ENCODE assay signal across 20 cellular contexts in genomic region chr7:101999420-101999819, GRCh38.
DNase-seq lines count a peak whose midpoint lies in the region; ATAC-seq lines count a peak whose summit lies in the region.
"Had no signal": no experiment of that assay in that cellular context is flagged by ENCODE, and none has a peak within 500 bp of the region (broad histone marks: within the 10 kb centered on the region; RNA-seq: fewer than 3 reads in every experiment).

No MANE protein-coding gene starts in this region.

- H2BK12ac ChIP-seq in neuronal stem cell (ENCODE audit: low read length) = no peak overlapping the region

- H3K36me3 ChIP-seq in BLaER1 treated with 17β-estradiol and CSF1 and Interleukin-3, amounts not matched to agents 10 nM and 100 nM = no peaks in the 10 kb centered on the region
- H3K36me3 ChIP-seq in neuronal stem cell (replicated peaks in 1 of 2; ENCODE audit: control insufficient read depth in 2 of 2, insufficient read depth in 2 of 2, low read length in 2 of 2) = peaks cover 0 to 2% of the 10 kb centered on the region in 2 donors
- H3K36me3 ChIP-seq: SJSA1 had no signal

- H3K27me3 ChIP-seq in BLaER1 treated with 17β-estradiol and CSF1 and Interleukin-3, amounts not matched to agents 10 nM and 100 nM = no peaks in the 10 kb centered on the region
- no peaks in the 10 kb centered on the region for H3K27me3 ChIP-seq in neuronal stem cell (ENCODE audit: control insufficient read depth in 3 of 3, insufficient read depth in 3 of 3, low read depth in 1 of 3, low read length in 3 of 3)
- H3K27me3 ChIP-seq: SJSA1 had no signal

- H4K8ac ChIP-seq in neuronal stem cell (ENCODE audit: low read depth, low read length) = no peak overlapping the region

- peak overlapping the region in 5 of 11 experiments; percentile 68 to 86 (median 73); a peak in 8 of 22 replicates for H3K27ac ChIP-seq in BLaER1 treated with 17β-estradiol and CSF1 and Interleukin-3, amounts not matched to agents 10 nM and 100 nM
- H3K27ac ChIP-seq in neuronal stem cell (replicated peaks; ENCODE audit: low read length) (no peak overlapping the region), substantia nigra (ENCODE audit: low read depth, low read length, poor library complexity, severe bottlenecking) (no peak overlapping the region)
- H3K27ac ChIP-seq: SJSA1 had no signal

- H3K27me3 Mint-ChIP-seq in activated CD8-positive, alpha-beta T cell treated with anti-CD3 and anti-CD28 coated beads, Interleukin-2, amount 10 ng/mL, durations not matched to agents 7 days and 5 days (ENCODE audit: low read depth) = no peaks in the 10 kb centered on the region

- H2BK120ac ChIP-seq in neuronal stem cell (ENCODE audit: low read depth, low read length) = no peak overlapping the region

- peak; percentile 19 for DNase-seq in NCI-H2227 (lab: John Stamatoyannopoulos, UW; ENCODE audit: unreplicated experiment)
- peak; percentile 70 for DNase-seq in islet precursor cell
- DNase-seq in neuronal stem cell (ENCODE audit: low spot score) = no peak
- no peak for DNase-seq in substantia nigra (lab: John Stamatoyannopoulos, UW)
- DNase-seq in putamen (ENCODE audit: low spot score) = no peak
- no peak for DNase-seq in activated CD8-positive, alpha-beta T cell treated with anti-CD3 and anti-CD28 coated beads, Interleukin-2, amount 10 ng/mL, durations not matched to agents 7 days and 5 days
- DNase-seq: AML-193, HFFc6, KG1, NCI-H1105, NCI-H146, NCI-H2029, NCI-H524 treated with DMSO at 0.1 percent for 48 hours, NCI-H82, OCI-M1 had no signal

- no peak overlapping the region for H3K27ac Mint-ChIP-seq in activated CD8-positive, alpha-beta T cell treated with anti-CD3 and anti-CD28 coated beads, Interleukin-2, amount 10 ng/mL, durations not matched to agents 7 days and 5 days
- H3K27ac Mint-ChIP-seq: HFFc6 had no signal

- no peak overlapping the region for H2BK5ac ChIP-seq in neuronal stem cell (ENCODE audit: low read length)

- H3K14ac ChIP-seq in neuronal stem cell (ENCODE audit: low read length) = no peak overlapping the region

- CTCF ChIA-PET in activated CD8-positive, alpha-beta T cell treated with anti-CD3 and anti-CD28 coated beads, Interleukin-2, amount 10 ng/mL, durations not matched to agents 7 days and 5 days (lab: Charles Lee) = no interaction called here

- no peak overlapping the region for H2AFZ ChIP-seq in neuronal stem cell (ENCODE audit: low read length)

- H3K23ac ChIP-seq in neuronal stem cell (ENCODE audit: low read depth, low read length, poor library complexity) = no peak overlapping the region

- no peak overlapping the region for H3K4me3 Mint-ChIP-seq in activated CD8-positive, alpha-beta T cell treated with anti-CD3 and anti-CD28 coated beads, Interleukin-2, amount 10 ng/mL, durations not matched to agents 7 days and 5 days
- H3K4me3 Mint-ChIP-seq: CD14-positive monocyte, HFFc6 had no signal

- POLR2A ChIA-PET in activated CD8-positive, alpha-beta T cell treated with anti-CD3 and anti-CD28 coated beads, Interleukin-2, amount 10 ng/mL, durations not matched to agents 7 days and 5 days (lab: Charles Lee) = no interaction called here

- ATAC-seq in HG03280 (IDR thresholded peaks at IDR 0.05; ENCODE audit: unreplicated experiment) = no peak
- ATAC-seq in activated CD8-positive, alpha-beta T cell treated with anti-CD3 and anti-CD28 coated beads, Interleukin-2, amount 10 ng/mL, durations not matched to agents 7 days and 5 days = no peak
- ATAC-seq: Right ventricle myocardium inferior had no signal

- H4K91ac ChIP-seq in neuronal stem cell (ENCODE audit: low read depth, low read length, poor library complexity) = no peak overlapping the region

- no peaks in the 10 kb centered on the region for H3K9me3 Mint-ChIP-seq in activated CD8-positive, alpha-beta T cell treated with anti-CD3 and anti-CD28 coated beads, Interleukin-2, amount 10 ng/mL, durations not matched to agents 7 days and 5 days (ENCODE audit: insufficient read depth)
- H3K9me3 Mint-ChIP-seq: CD14-positive monocyte, HFFc6 had no signal

- H3K9ac ChIP-seq in BLaER1 treated with 17β-estradiol and CSF1 and Interleukin-3, amounts not matched to agents 10 nM and 100 nM = peak overlapping the region in 5 of 11 experiments; percentile 26 to 69 (median 65); a peak in 9 of 22 replicates
- no peak overlapping the region for H3K9ac ChIP-seq in neuronal stem cell (ENCODE audit: low read depth, low read length, poor library complexity)

- no peak overlapping the region for H3K4ac ChIP-seq in neuronal stem cell (ENCODE audit: low read length)

- H4K20me1 ChIP-seq in BLaER1 treated with 17β-estradiol and CSF1 and Interleukin-3, amounts not matched to agents 10 nM and 100 nM = peaks cover 23 to 99% (median 78%) of the 10 kb centered on the region in 11 experiments

- H3K4me2 ChIP-seq in BLaER1 treated with 17β-estradiol and CSF1 and Interleukin-3, amounts not matched to agents 10 nM and 100 nM = peak overlapping the region; percentile 55 to 94 (median 76)
- H3K4me2 ChIP-seq in neuronal stem cell (ENCODE audit: insufficient read depth, low read length, poor library complexity, severe bottlenecking) = no peak overlapping the region

- H3K36me3 Mint-ChIP-seq in activated CD8-positive, alpha-beta T cell treated with anti-CD3 and anti-CD28 coated beads, Interleukin-2, amount 10 ng/mL, durations not matched to agents 7 days and 5 days (ENCODE audit: low read depth) = no peaks in the 10 kb centered on the region

- peaks cover 65 to 100% (median 98%) of the 10 kb centered on the region in 10 experiments for H3K4me1 ChIP-seq in BLaER1 treated with 17β-estradiol and CSF1 and Interleukin-3, amounts not matched to agents 10 nM and 100 nM
- peaks cover 6 to 8% of the 10 kb centered on the region in 2 donors for H3K4me1 ChIP-seq in neuronal stem cell (ENCODE audit: control insufficient read depth in 2 of 2, insufficient read depth in 1 of 2, low read depth in 1 of 2, low read length in 2 of 2)

- H3K18ac ChIP-seq in neuronal stem cell (ENCODE audit: low read length) = peak overlapping the region; percentile 59

- no peak overlapping the region for H2AK5ac ChIP-seq in neuronal stem cell (ENCODE audit: low read depth, low read length)

- H3K9me3 ChIP-seq in BLaER1 treated with 17β-estradiol and CSF1 and Interleukin-3, amounts not matched to agents 10 nM and 100 nM (replicated peaks in 1 of 11) = no peaks in the 10 kb centered on the region
- no peaks in the 10 kb centered on the region for H3K9me3 ChIP-seq in neuronal stem cell (replicated peaks in 1 of 2; ENCODE audit: control insufficient read depth in 2 of 2, insufficient read depth in 1 of 2, low read depth in 1 of 2, low read length in 2 of 2)
- H3K9me3 ChIP-seq: SJSA1 had no signal

- H3K4me1 Mint-ChIP-seq in activated CD8-positive, alpha-beta T cell treated with anti-CD3 and anti-CD28 coated beads, Interleukin-2, amount 10 ng/mL, durations not matched to agents 7 days and 5 days (ENCODE audit: low read depth) = no peaks in the 10 kb centered on the region

- H3K79me1 ChIP-seq in neuronal stem cell (ENCODE audit: low read depth, low read length) = peaks cover 9% of the 10 kb centered on the region

- no peak overlapping the region; a peak in 1 of 20 replicates for H3K4me3 ChIP-seq in BLaER1 treated with 17β-estradiol and CSF1 and Interleukin-3, amounts not matched to agents 10 nM and 100 nM
- no peak overlapping the region for H3K4me3 ChIP-seq in neuronal stem cell (ENCODE audit: low read length in 2 of 2)
- H3K4me3 ChIP-seq: SJSA1 had no signal

- no CpG with 5 or more reads among the region's 9 CpGs for WGBS in neuronal stem cell (ENCODE audit: extremely low coverage in 2 of 2, insufficient read length in 2 of 2, insufficient replicate concordance in 1 of 2), 2 donors

- no peak overlapping the region for H2BK15ac ChIP-seq in neuronal stem cell (ENCODE audit: low read length)

Comparison
In these comparisons a context has a peak if more than half of its experiments do, and no peak if none do; other contexts are left out.
1. DNase-seq: peak in NCI-H2227 (single experiment) and islet precursor cell (single experiment); none in neuronal stem cell (single experiment), substantia nigra (0 of 49), putamen (single experiment) and activated CD8-positive, alpha-beta T cell treated with anti-CD3 and anti-CD28 coated beads, Interleukin-2, amount 10 ng/mL, durations not matched to agents 7 days and 5 days (single experiment).